8 cellular contexts compared by ENCODE assay signal in genomic region chr5:109411627-109412026, GRCh38. TPM values are rescaled to one million over a fixed set of nuclear protein-coding genes. Genes with fewer than 3 reads are reported as not detected.
DNase-seq lines count a peak whose midpoint lies in the region; FAIRE-seq and TF ChIP-seq lines count a peak whose summit lies in the region.

No MANE protein-coding gene starts in this region.

- peaks cover 52% of the 10 kb centered on the region for H3K36me3 Mint-ChIP-seq in Calu3 (ENCODE audit: insufficient read depth, unreplicated experiment)
- H3K36me3 Mint-ChIP-seq in H9 (ENCODE audit: insufficient read depth in 1 of 3, low read depth in 3 of 3): peaks cover 0 to 19% (median 1%) of the 10 kb centered on the region in 3 experiments; a peak in 3 of 7 replicates
- H3K36me3 Mint-ChIP-seq in T-helper 2 cell treated with Interferon-gamma antibody and Interleukin-4, amounts not matched to agents 5 μg/mL and 100 μg/mL, for 36 hours (ENCODE audit: low read depth): peaks cover 13% of the 10 kb centered on the region

- H2BK5ac ChIP-seq in H9 (ENCODE audit: insufficient read length, low read length): no peak overlapping the region

- WGBS in ovary, 3 donors: 63 to 74% (median 71%) methylated on average over 3 of the region's 3 CpGs
- no CpG with 5 or more reads among the region's 3 CpGs for WGBS in H9 (ENCODE audit: extremely low coverage, insufficient read length, low lambda C conversion rate)

- no peak overlapping the region for H3T11ph ChIP-seq in H9 (ENCODE audit: low read length)

- no peak overlapping the region for H3K9ac ChIP-seq in H9 (ENCODE audit: extremely low read depth, insufficient read length, low read length)

- TF ChIP-seq EP300 in ovary (IDR thresholded peaks at IDR 0.05): peak; percentile 14

- TF ChIP-seq CTCF in Calu3 (IDR thresholded peaks at IDR 0.05; ENCODE audit: unreplicated experiment) (no peak), ovary (IDR thresholded peaks at IDR 0.05) (no peak), H9 (conservative IDR thresholded peaks at IDR 0.05) (no peak), GM13977 (IDR thresholded peaks at IDR 0.05; ENCODE audit: extremely low read depth, insufficient read depth, missing control alignments) (no peak)

- H3K27ac Mint-ChIP-seq in Calu3 (ENCODE audit: unreplicated experiment) (peak overlapping the region; percentile 97), H9 (peak overlapping the region in 1 of 3 experiments; percentile 27; a peak in 1 of 7 replicates)
- no peak overlapping the region for H3K27ac Mint-ChIP-seq in T-helper 2 cell treated with Interferon-gamma antibody and Interleukin-4, amounts not matched to agents 5 μg/mL and 100 μg/mL, for 36 hours

- no TSS peak for BruUV-seq in Calu3 (replicated peaks; lab: Mats Ljungman, UMichigan)

- H2BK15ac ChIP-seq in H9 (ENCODE audit: low read depth, low read length): no peak overlapping the region

- H3K18ac ChIP-seq in H9 (ENCODE audit: insufficient read length, low read depth, low read length): no peak overlapping the region

- peaks cover 23% of the 10 kb centered on the region for H3K4me1 Mint-ChIP-seq in Calu3 (ENCODE audit: low read depth, unreplicated experiment)
- H3K4me1 Mint-ChIP-seq in H9: peaks cover 36 to 40% of the 10 kb centered on the region in 2 experiments
- peaks cover 23% of the 10 kb centered on the region for H3K4me1 Mint-ChIP-seq in T-helper 2 cell treated with Interferon-gamma antibody and Interleukin-4, amounts not matched to agents 5 μg/mL and 100 μg/mL, for 36 hours (ENCODE audit: low read depth)

- H3K4me3 ChIP-seq in effector memory CD4-positive, alpha-beta T cell (ENCODE audit: insufficient read depth, low read depth, low read length, poor library complexity, severe bottlenecking): no peak overlapping the region
- H3K4me3 ChIP-seq in ovary: no peak overlapping the region

- H3K27me3 Mint-ChIP-seq in Calu3 (ENCODE audit: unreplicated experiment) (no peaks in the 10 kb centered on the region), H9 (ENCODE audit: low read depth) (no peaks in the 10 kb centered on the region)
- no peaks in the 10 kb centered on the region for H3K27me3 Mint-ChIP-seq in T-helper 2 cell treated with Interferon-gamma antibody and Interleukin-4, amounts not matched to agents 5 μg/mL and 100 μg/mL, for 36 hours (ENCODE audit: low read depth)

- peaks cover 8% of the 10 kb centered on the region for H3K9me3 Mint-ChIP-seq in Calu3 (ENCODE audit: low read depth, unreplicated experiment)
- peaks cover 7 to 19% of the 10 kb centered on the region in 2 experiments; a peak in 4 of 5 replicates for H3K9me3 Mint-ChIP-seq in H9
- H3K9me3 Mint-ChIP-seq in T-helper 2 cell treated with Interferon-gamma antibody and Interleukin-4, amounts not matched to agents 5 μg/mL and 100 μg/mL, for 36 hours: no peaks in the 10 kb centered on the region

- H4K20me1 ChIP-seq in H9 (ENCODE audit: control insufficient read depth, insufficient read depth, insufficient read length): no peaks in the 10 kb centered on the region

- no peak overlapping the region for H4K5ac ChIP-seq in H9 (ENCODE audit: insufficient read length, low read depth, low read length)

- H2BK20ac ChIP-seq in H9 (ENCODE audit: low read depth, low read length, poor library complexity, severe bottlenecking): no peak overlapping the region

- peaks cover 15% of the 10 kb centered on the region for H3K4me1 ChIP-seq in effector memory CD4-positive, alpha-beta T cell (ENCODE audit: control insufficient read depth, insufficient read depth, low read length, poor library complexity, severe bottlenecking)
- no peaks in the 10 kb centered on the region for H3K4me1 ChIP-seq in ovary (ENCODE audit: insufficient read depth)
- no peaks in the 10 kb centered on the region for H3K4me1 ChIP-seq in H9 (ENCODE audit: insufficient read depth, low read length)

- H2BK120ac ChIP-seq in H9 (ENCODE audit: low read depth, low read length, poor library complexity, severe bottlenecking): no peak overlapping the region

- H3K23ac ChIP-seq in H9 (ENCODE audit: insufficient read length, low read depth, low read length): no peak overlapping the region

- no peak overlapping the region for H4K8ac ChIP-seq in H9 (replicated peaks; ENCODE audit: insufficient read length, low read depth, low read length)

- no peaks in the 10 kb centered on the region for H3K9me3 ChIP-seq in effector memory CD4-positive, alpha-beta T cell (ENCODE audit: control insufficient read depth, low read length)
- H3K9me3 ChIP-seq in ovary (no peaks in the 10 kb centered on the region), H9 (ENCODE audit: control insufficient read depth, low read depth, low read length) (no peaks in the 10 kb centered on the region)

- no peak for FAIRE-seq in GM12891 (lab: Jason Lieb, UNC)

- DNase-seq in Calu3: no peak
- peak; percentile 67 for DNase-seq in NCI-H226
- DNase-seq in effector memory CD4-positive, alpha-beta T cell: no peak
- no peak for DNase-seq in ovary
- no peak for DNase-seq in H9
- no peak for DNase-seq in GM13977 (ENCODE audit: low spot score)
- no peak for DNase-seq in GM12891 (ENCODE audit: insufficient read length, low spot score)
- DNase-seq in T-helper 2 cell treated with Interferon-gamma antibody and Interleukin-4, amounts not matched to agents 5 μg/mL and 100 μg/mL, for 36 hours (ENCODE audit: low spot score): no peak

- no peak overlapping the region for H4K91ac ChIP-seq in H9 (ENCODE audit: insufficient read length, low read depth, low read length)

- H3K79me1 ChIP-seq in H9 (ENCODE audit: insufficient read depth, low read depth, low read length, poor library complexity, severe bottlenecking): no peaks in the 10 kb centered on the region

- no peak overlapping the region for H3K56ac ChIP-seq in H9 (ENCODE audit: insufficient read length, low read depth, low read length)

- intact Hi-C loops in Calu3 (cut with micrococcal nuclease; ENCODE audit: unreplicated experiment) (loop anchor here (2.0 kb wide), 1 partner anchor 57 kb away; no protein-coding TSS in a partner anchor), ovary (cut with DNase I) (no loop called here)

- H3K4me3 Mint-ChIP-seq in Calu3 (ENCODE audit: low read depth, unreplicated experiment): no peak overlapping the region
- H3K4me3 Mint-ChIP-seq in H9: peak overlapping the region in 1 of 2 experiments; percentile 50; a peak in 2 of 5 replicates
- no peak overlapping the region for H3K4me3 Mint-ChIP-seq in T-helper 2 cell treated with Interferon-gamma antibody and Interleukin-4, amounts not matched to agents 5 μg/mL and 100 μg/mL, for 36 hours

- TF ChIP-seq POLR2A in ovary (IDR thresholded peaks at IDR 0.05) (no peak), GM12891 (IDR thresholded peaks at IDR 0.05; ENCODE audit: low read depth, low read length) (no peak)

- no peak overlapping the region for H3K4ac ChIP-seq in H9 (ENCODE audit: low read depth, low read length)

- H3K4me2 ChIP-seq in H9 (ENCODE audit: insufficient read depth, insufficient read length, low read length): no peak overlapping the region

- H3K27ac ChIP-seq in effector memory CD4-positive, alpha-beta T cell (ENCODE audit: insufficient read depth, low read length, poor library complexity, severe bottlenecking): peak overlapping the region; percentile 99
- H3K27ac ChIP-seq in ovary (peak overlapping the region in 1 of 2 donors; percentile 93), H9 (ENCODE audit: insufficient read length, low read depth, low read length) (no peak overlapping the region)

- H3K23me2 ChIP-seq in H9 (ENCODE audit: insufficient read length, low read depth, low read length, poor library complexity, severe bottlenecking): peaks cover 6% of the 10 kb centered on the region

- H3K79me2 ChIP-seq in H9 (ENCODE audit: insufficient read depth, low read length): peaks cover 5% of the 10 kb centered on the region; the same call in 1 of the 2 replicates

- H3K27me3 ChIP-seq in effector memory CD4-positive, alpha-beta T cell (replicated peaks; ENCODE audit: control insufficient read depth, insufficient read depth, low read length, poor library complexity, severe bottlenecking): no peaks in the 10 kb centered on the region
- H3K27me3 ChIP-seq in ovary: no peaks in the 10 kb centered on the region
- H3K27me3 ChIP-seq in H9 (ENCODE audit: insufficient read depth, low read length): no peaks in the 10 kb centered on the region

- CTCF ChIA-PET in Calu3 (lab: Charles Lee): no interaction called here

- no peaks in the 10 kb centered on the region for H3K36me3 ChIP-seq in effector memory CD4-positive, alpha-beta T cell (ENCODE audit: control insufficient read depth, insufficient read depth, low read length)
- no peaks in the 10 kb centered on the region for H3K36me3 ChIP-seq in ovary

- no peak overlapping the region for H3K14ac ChIP-seq in H9 (ENCODE audit: insufficient read depth, low read length)

- in situ Hi-C loops in GM13977 (cut with MboI; ENCODE audit: low pct_unique_long_range_greater_than_20kb, low sequenced_read_pairs, unreplicated experiment): no loop called here

- no peak overlapping the region for H2BK12ac ChIP-seq in H9 (ENCODE audit: insufficient read length, low read depth, low read length)

- no peak overlapping the region for H2AK5ac ChIP-seq in H9 (ENCODE audit: insufficient read length, low read length)

- H2AFZ ChIP-seq in H9 (ENCODE audit: low read length): no peak overlapping the region

TF ChIP-seq in GM12891, 5 proteins besides CTCF, POLR2A, EP300 and RAD21:
- no peak for TF ChIP-seq SPI1 (IDR thresholded peaks at IDR 0.05; ENCODE audit: low read depth, low read length)
- no peak for TF ChIP-seq TAF1 (IDR thresholded peaks at IDR 0.05; ENCODE audit: low read depth, low read length)
- TF ChIP-seq POLR2AphosphoS5 (IDR thresholded peaks at IDR 0.05; ENCODE audit: low read depth, low read length): no peak
- no peak for TF ChIP-seq POU2F2 (IDR thresholded peaks at IDR 0.05; ENCODE audit: low read depth, low read length)
- no peak for TF ChIP-seq PAX5 (IDR thresholded peaks at IDR 0.05; ENCODE audit: insufficient read depth, low read length, severe bottlenecking)

RNA-seq across cellular contexts. Expression of gene PJA2, which starts 1.9 kb away (rescaled TPM):
- total RNA-seq in Calu3 (2022) (81.0 and 89.0 TPM in 2 replicates), ovary (100 to 1,000 TPM in 6 of 7 donors, 10 to 100 TPM in 1; 96.0 to 122 (median 110) TPM), H9 (2021) (41.5 and 41.9 TPM in 2 replicates)
- polyA plus RNA-seq in ovary: 100 to 1,000 TPM in 1 of 2 donors, 10 to 100 TPM in 1; 58.8 to 105 TPM
- polyA plus RNA-seq in GM12891 (2012; ENCODE audit: low read depth, missing spikeins): 33.0 TPM
